9 cellular contexts compared by ENCODE assay signal in the genomic region with DNA sequence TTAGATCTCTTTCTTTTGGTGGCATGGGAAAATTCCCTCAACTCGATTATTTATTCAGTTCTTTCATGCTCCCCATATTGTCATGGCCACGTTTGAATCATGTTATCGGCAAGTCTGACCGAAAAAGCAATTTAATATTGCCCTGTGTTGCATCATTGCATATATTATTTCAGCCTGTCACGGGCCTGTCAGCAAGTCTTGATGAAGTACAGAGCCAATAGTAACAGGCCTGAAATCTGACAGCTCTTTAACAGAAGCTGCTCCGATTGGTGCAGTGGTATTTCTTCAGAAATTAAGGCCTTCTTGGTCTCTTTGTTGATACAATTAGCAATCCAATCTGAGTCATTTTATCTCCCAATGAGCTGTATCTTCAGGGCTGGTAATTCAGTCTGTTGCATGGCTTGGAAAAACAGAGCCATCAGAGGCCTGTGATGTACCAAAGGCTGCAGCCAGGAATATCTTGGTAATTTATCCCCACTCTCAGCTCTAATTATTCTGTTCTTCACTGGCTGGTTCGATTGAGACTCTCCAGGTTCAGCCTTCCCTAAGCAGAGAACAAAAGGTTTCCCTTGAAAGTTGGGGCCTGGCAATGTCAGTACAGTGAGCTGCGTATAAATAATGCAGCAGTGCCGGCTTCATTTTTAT.
A peak's percentile ranks its signal among the peaks of the same experiment; 100 is the strongest.
DNase-seq lines count a peak whose midpoint lies in the region; ATAC-seq, FAIRE-seq and TF ChIP-seq lines count a peak whose summit lies in the region.
"Had no signal": no experiment of that assay in that cellular context is flagged by ENCODE, and none has a peak within 500 bp of the region (broad histone marks: within the 10 kb centered on the region; RNA-seq: fewer than 3 reads in every experiment).

No MANE protein-coding gene starts in this region.

- H3K4me1 ChIP-seq in GM23248 (ENCODE audit: insufficient read depth) (peaks cover 48% of the 10 kb centered on the region), adipocyte (ENCODE audit: control insufficient read depth, insufficient read depth, low read length) (peaks cover 33% of the 10 kb centered on the region), right cardiac atrium (ENCODE audit: control insufficient read depth, insufficient read depth, low read length) (peaks cover 6% of the 10 kb centered on the region), skeletal muscle satellite cell (ENCODE audit: control insufficient read depth, insufficient read depth, low read length) (peaks cover 53% of the 10 kb centered on the region), kidney (ENCODE audit: control insufficient read depth in 1 of 2, insufficient read depth in 1 of 2, low read depth in 1 of 2, low read length in 2 of 2) (peaks cover 0 to 3% of the 10 kb centered on the region in 2 donors)

- in situ Hi-C loops in GM23248 (cut with MboI) = no loop called here

- intact Hi-C loops in right cardiac atrium (cut with DNase I) (no loop called here), kidney (cut with DNase I) (no loop called here)

- H3K27ac ChIP-seq in GM23248 = peak overlapping the region; percentile 89
- peak overlapping the region; percentile 70 for H3K27ac ChIP-seq in right cardiac atrium (ENCODE audit: low read length)
- no peak overlapping the region for H3K27ac ChIP-seq in kidney (ENCODE audit: low read depth in 2 of 2, low read length in 2 of 2)

- DNase-seq in GM23248 (peak; percentile 91), adipocyte (ENCODE audit: low read depth) (peak; percentile 78), right cardiac atrium (no peak), kidney (no peak)
- no peak for DNase-seq in stimulated activated CD4-positive, alpha-beta T cell treated with anti-CD3 and anti-CD28 coated beads, Interleukin-4, amount 100 ng/mL, for 24 hours

- H4K20me1 ChIP-seq in GM23248 (ENCODE audit: insufficient read depth) = no peaks in the 10 kb centered on the region

- ATAC-seq in right cardiac atrium = peak; percentile 54 to 66
- ATAC-seq in HG02884 (IDR thresholded peaks at IDR 0.05; ENCODE audit: unreplicated experiment) = no peak
- ATAC-seq in HG03135 (IDR thresholded peaks at IDR 0.05; ENCODE audit: unreplicated experiment) = no peak
- ATAC-seq: esophagus mucosa had no signal

- no peaks in the 10 kb centered on the region for H3K79me2 ChIP-seq in GM23248 (ENCODE audit: insufficient read depth)

- peaks cover 34% of the 10 kb centered on the region for H3F3A ChIP-seq in GM23248 (ENCODE audit: insufficient read depth)

- TF ChIP-seq CTCF in kidney (IDR thresholded peaks at IDR 0.05; ENCODE audit: borderline replicate concordance, extremely low read depth, insufficient read depth) = no peak

- H3K9me2 ChIP-seq in GM23248 (ENCODE audit: insufficient read depth) = no peaks in the 10 kb centered on the region

- WGBS in GM23248 (ENCODE audit: low coverage in 1 of 2, low lambda C conversion rate in 2 of 2, missing lambda C conversion rate in 2 of 2), 2 experiments = 4% methylated on average over 9 of the region's 9 CpGs
- 45% methylated on average over 9 of the region's 9 CpGs for WGBS in right cardiac atrium

- FAIRE-seq in kidney (lab: Jason Lieb, UNC) = no peak

- H3K9me3 ChIP-seq in GM23248 (ENCODE audit: low read depth) (no peaks in the 10 kb centered on the region), adipocyte (ENCODE audit: control insufficient read depth, low read length) (no peaks in the 10 kb centered on the region), right cardiac atrium (ENCODE audit: control insufficient read depth, low read length) (no peaks in the 10 kb centered on the region), skeletal muscle satellite cell (replicated peaks; ENCODE audit: low read length) (no peaks in the 10 kb centered on the region), kidney (ENCODE audit: control insufficient read depth in 1 of 2, low read length in 2 of 2) (no peaks in the 10 kb centered on the region)

- peak overlapping the region; percentile 48 for H2AFZ ChIP-seq in GM23248

- peak overlapping the region; percentile 51 for H3K4me2 ChIP-seq in GM23248 (ENCODE audit: unreplicated experiment)
- peak overlapping the region; percentile 49 for H3K4me2 ChIP-seq in skeletal muscle satellite cell (ENCODE audit: low read length)

- no peak overlapping the region for H3K4me3 ChIP-seq in GM23248
- H3K4me3 ChIP-seq in adipocyte (ENCODE audit: low read length) = no peak overlapping the region
- no peak overlapping the region for H3K4me3 ChIP-seq in right cardiac atrium (ENCODE audit: low read length)
- no peak overlapping the region for H3K4me3 ChIP-seq in skeletal muscle satellite cell (ENCODE audit: low read length)
- no peak overlapping the region for H3K4me3 ChIP-seq in kidney (ENCODE audit: low read length in 2 of 2)

- H3K27me3 ChIP-seq in GM23248 (replicated peaks; ENCODE audit: insufficient read depth) (no peaks in the 10 kb centered on the region), adipocyte (replicated peaks; ENCODE audit: control insufficient read depth, insufficient read depth, low read length) (no peaks in the 10 kb centered on the region), right cardiac atrium (ENCODE audit: control insufficient read depth, insufficient read depth) (no peaks in the 10 kb centered on the region), skeletal muscle satellite cell (ENCODE audit: control insufficient read depth, insufficient read depth, low read length) (no peaks in the 10 kb centered on the region)

- peak overlapping the region; percentile 71 for H3K9ac ChIP-seq in GM23248
- H3K9ac ChIP-seq in adipocyte (ENCODE audit: low read length) = peak overlapping the region; percentile 54
- H3K9ac ChIP-seq in skeletal muscle satellite cell (ENCODE audit: low read depth, low read length) = peak overlapping the region; percentile 62
- no peak overlapping the region for H3K9ac ChIP-seq in kidney (ENCODE audit: low read length in 2 of 2)

- H3K36me3 ChIP-seq in GM23248 (ENCODE audit: low read depth) (no peaks in the 10 kb centered on the region), adipocyte (ENCODE audit: control insufficient read depth, insufficient read depth, low read length, severe bottlenecking) (no peaks in the 10 kb centered on the region), skeletal muscle satellite cell (ENCODE audit: insufficient read depth, low read length) (no peaks in the 10 kb centered on the region), kidney (ENCODE audit: control insufficient read depth in 1 of 2, insufficient read depth in 2 of 2, low read length in 2 of 2) (no peaks in the 10 kb centered on the region)

Comparison
In these comparisons a context has a peak if more than half of its experiments do, and no peak if none do; other contexts are left out.
1. DNase-seq: peak in GM23248 (single experiment) and adipocyte (single experiment); none in right cardiac atrium (0 of 3), stimulated activated CD4-positive, alpha-beta T cell treated with anti-CD3 and anti-CD28 coated beads, Interleukin-4, amount 100 ng/mL, for 24 hours (single experiment) and kidney (single experiment).
2. H3K27ac ChIP-seq: peak in GM23248 (single experiment) and right cardiac atrium (single experiment); none in kidney (0 of 2).
3. H3K9ac ChIP-seq: peak in GM23248 (single experiment), adipocyte (single experiment) and skeletal muscle satellite cell (single experiment); none in kidney (0 of 2).
4. ATAC-seq: peak in right cardiac atrium (2 of 2); none in HG02884 (single experiment) and HG03135 (single experiment).